ENCODE assay signal across 8 cellular contexts in the genomic region with DNA sequence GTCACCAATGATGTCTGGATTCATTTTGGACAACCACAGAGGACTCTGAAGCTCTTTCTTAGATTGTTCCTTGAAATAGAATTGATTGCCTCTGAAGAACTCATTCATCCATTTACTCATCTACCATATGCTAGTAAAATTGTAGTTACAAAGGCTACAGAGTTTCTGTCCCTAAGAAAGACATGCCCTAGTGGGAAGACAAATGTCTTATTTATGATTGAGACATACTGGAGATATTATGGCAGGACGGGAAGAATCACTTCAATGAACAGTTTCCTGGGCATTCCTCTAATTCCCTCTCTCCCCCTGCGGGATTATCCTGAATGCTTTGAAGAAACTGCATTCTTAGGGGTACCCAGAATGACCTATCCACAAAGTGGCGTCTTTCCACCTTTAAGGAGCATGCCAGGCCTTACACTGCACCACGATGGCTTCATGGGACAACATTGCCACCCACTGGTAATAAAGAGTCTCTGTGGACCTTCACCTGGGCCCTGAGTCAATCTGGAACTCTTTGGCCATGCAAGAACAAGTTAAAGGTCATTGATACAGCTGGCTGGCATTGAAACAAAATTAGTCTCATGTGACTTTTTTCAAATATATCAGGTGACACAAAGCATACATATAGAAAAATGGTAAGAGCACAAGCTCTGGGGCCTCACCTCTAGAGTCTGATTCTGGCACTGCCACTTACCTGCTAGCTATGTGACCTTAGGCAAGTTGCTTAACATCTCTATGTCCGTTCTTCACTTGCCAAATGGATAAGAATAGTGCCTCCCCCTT. TPM values are rescaled to one million over a fixed set of nuclear protein-coding genes. Genes with fewer than 3 reads are reported as not detected.
A peak's percentile ranks its signal among the peaks of the same experiment; 100 is the strongest.
DNase-seq lines count a peak whose midpoint lies in the region; ATAC-seq and TF ChIP-seq lines count a peak whose summit lies in the region.

No MANE protein-coding gene starts in this region.

- H3K4me3 ChIP-seq in Jurkat, Clone E6-1 (ENCODE audit: low read length): no peak overlapping the region
- no peak overlapping the region for H3K4me3 ChIP-seq in upper lobe of left lung

- no peak for TF ChIP-seq POLR2A in upper lobe of left lung (IDR thresholded peaks at IDR 0.05)

- no peaks in the 10 kb centered on the region for H3K9me3 ChIP-seq in upper lobe of left lung

- TF ChIP-seq CTCF in upper lobe of left lung (IDR thresholded peaks at IDR 0.05): peak; percentile 67 to 82 (median 72)

- H3K27ac ChIP-seq in upper lobe of left lung: no peak overlapping the region

- no peak for TF ChIP-seq EP300 in upper lobe of left lung (IDR thresholded peaks at IDR 0.05)

- ATAC-seq in GM21737 (IDR thresholded peaks at IDR 0.05; ENCODE audit: unreplicated experiment) (peak; percentile 97), upper lobe of left lung (ENCODE audit: low FRiP score in 2 of 2) (peak; percentile 94 to 95)

- no peaks in the 10 kb centered on the region for H3K27me3 ChIP-seq in upper lobe of left lung

- DNase-seq in ELF-1 (ENCODE audit: low read depth, low spot score): peak; percentile 85
- peak; percentile 65 for DNase-seq in Jurkat, Clone E6-1 (ENCODE audit: low read depth, low spot score)
- DNase-seq in RPMI7951 (ENCODE audit: low read depth): peak; percentile 73
- DNase-seq in activated T-helper 1 cell treated with Interleukin-2 at 50 U/mL for 16 hours (ENCODE audit: low read depth): peak; percentile 34
- DNase-seq in fibroblast of peridontal ligament (ENCODE audit: extremely low read depth): peak; percentile 82
- peak in 41 of 56 donors; percentile 0 to 47 (median 12) for DNase-seq in nucleus accumbens (lab: John Stamatoyannopoulos, UW)
- peak in 1 of 2 donors; percentile 77 for DNase-seq in upper lobe of left lung

- WGBS in upper lobe of left lung, 2 donors: 22 to 27% methylated on average over 5 of the region's 5 CpGs

- peaks cover 0 to 15% (median 6%) of the 10 kb centered on the region in 4 donors for H3K4me1 ChIP-seq in upper lobe of left lung

- no peaks in the 10 kb centered on the region for H3K36me3 ChIP-seq in upper lobe of left lung

RNA-seq across cellular contexts. Expression of a gene that starts 32.1 kb away (rescaled TPM):
- not detected for polyA plus RNA-seq in Jurkat, Clone E6-1 (2012; ENCODE audit: insufficient read depth, insufficient read length)
- total RNA-seq in RPMI7951 (2014; rRNA removed; shearing (Covaris generic)): 0.24 and 0.49 TPM in 2 replicates
- 1 to 10 TPM in 1 of 6 donors, under 1 TPM in 4, not detected in 1; 0.23 to 1.7 (median 0.98) TPM for total RNA-seq in upper lobe of left lung
